In the genomic region with DNA sequence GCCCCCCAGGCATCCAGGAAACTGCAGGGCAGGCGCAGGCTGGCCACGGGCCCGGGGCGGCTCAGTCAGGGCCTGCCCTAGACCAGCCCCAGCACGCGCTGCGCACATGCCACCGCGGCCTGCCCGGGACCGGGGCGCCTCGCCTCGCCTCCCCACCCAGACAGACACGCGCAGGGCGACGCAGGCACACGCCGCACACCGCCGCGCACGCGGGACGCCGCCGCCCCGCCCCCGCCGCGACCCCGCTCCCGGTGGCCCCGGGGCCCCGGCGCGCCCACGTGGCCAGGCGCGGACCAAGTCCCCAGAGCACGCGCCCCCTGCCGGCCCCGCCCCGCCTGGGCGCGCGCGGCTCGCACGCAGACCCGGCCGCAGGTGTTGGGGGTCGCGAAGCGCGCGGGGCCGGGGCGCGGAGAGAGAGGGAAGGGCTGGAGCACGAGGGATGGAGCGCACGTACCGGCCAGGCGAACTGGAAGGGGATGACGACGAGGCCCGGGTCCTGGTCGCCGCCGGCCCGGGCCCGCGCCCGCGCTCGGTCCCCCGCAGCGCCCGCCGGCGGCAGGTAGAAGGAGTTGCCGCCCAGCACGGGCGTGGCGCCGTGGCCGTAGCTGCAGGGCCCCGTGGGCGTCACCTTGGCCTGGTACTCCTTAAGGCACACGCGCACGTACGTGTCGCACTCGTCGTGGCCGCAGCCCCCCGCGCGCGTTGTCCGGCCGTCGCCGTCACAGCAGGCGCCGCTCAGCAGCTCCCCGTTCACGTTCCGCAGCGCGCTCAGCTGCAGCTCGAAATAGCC, we compare ENCODE assay signal across 8 cellular contexts. TPM values are rescaled to one million over a fixed set of nuclear protein-coding genes. Genes with fewer than 3 reads are reported as not detected.
DNase-seq lines count a peak whose midpoint lies in the region; ATAC-seq and TF ChIP-seq lines count a peak whose summit lies in the region.

No MANE protein-coding gene starts in this region.

- TF ChIP-seq CTCF in suprapubic skin (IDR thresholded peaks at IDR 0.05) = peak in 1 of 2 donors; percentile 24

- H3K27me3 ChIP-seq in iPS DF 6.9 (ENCODE audit: control insufficient read depth, insufficient read depth, low read length) (peaks cover 2% of the 10 kb centered on the region; the same call in 1 of the 2 replicates), suprapubic skin (peaks cover 54% of the 10 kb centered on the region)

- ATAC-seq in T-cell (replicated peaks in 1 of 4) (no peak), HG02642 (IDR thresholded peaks at IDR 0.05; ENCODE audit: poor library complexity, unreplicated experiment) (no peak), HG03565 (IDR thresholded peaks at IDR 0.05; ENCODE audit: unreplicated experiment) (no peak)

- no peak overlapping the region for H3K27ac Mint-ChIP-seq in activated CD4-positive, alpha-beta T cell treated with anti-CD3 and anti-CD28 coated beads, Interleukin-2, amount 10 ng/mL, durations not matched to agents 7 days and 5 days
- H3K27ac Mint-ChIP-seq in T-cell = no peak overlapping the region

- H3K36me3 Mint-ChIP-seq in activated CD4-positive, alpha-beta T cell treated with anti-CD3 and anti-CD28 coated beads, Interleukin-2, amount 10 ng/mL, durations not matched to agents 7 days and 5 days (ENCODE audit: low read depth) = no peaks in the 10 kb centered on the region
- no peaks in the 10 kb centered on the region for H3K36me3 Mint-ChIP-seq in T-cell

- H3K9me3 ChIP-seq in iPS DF 6.9 (ENCODE audit: control insufficient read depth, insufficient read depth, low read length) (no peaks in the 10 kb centered on the region), suprapubic skin (no peaks in the 10 kb centered on the region)

- no CpG with 5 or more reads among the region's 116 CpGs for WGBS in iPS DF 6.9 (ENCODE audit: insufficient coverage, insufficient read length)
- 3% methylated on average over 16 of the region's 116 CpGs for WGBS in suprapubic skin

- POLR2A ChIA-PET in activated CD4-positive, alpha-beta T cell treated with anti-CD3 and anti-CD28 coated beads, Interleukin-2, amount 10 ng/mL, durations not matched to agents 7 days and 5 days (lab: Charles Lee) = no interaction called here
- POLR2A ChIA-PET in T-cell (lab: Charles Lee) = no interaction called here

- H3K4me1 ChIP-seq in iPS DF 6.9 (ENCODE audit: control insufficient read depth, insufficient read depth, low read length) = peaks cover 4% of the 10 kb centered on the region
- peaks cover 54% of the 10 kb centered on the region for H3K4me1 ChIP-seq in suprapubic skin

- peak overlapping the region; percentile 49 for H3K4me3 Mint-ChIP-seq in activated CD4-positive, alpha-beta T cell treated with anti-CD3 and anti-CD28 coated beads, Interleukin-2, amount 10 ng/mL, durations not matched to agents 7 days and 5 days
- H3K4me3 Mint-ChIP-seq in T-cell = peak overlapping the region; percentile 31 to 59 (median 52)

- H3K36me3 ChIP-seq in iPS DF 6.9 (ENCODE audit: control insufficient read depth, insufficient read depth, low read length) (no peaks in the 10 kb centered on the region), suprapubic skin (no peaks in the 10 kb centered on the region)

- CTCF ChIA-PET in activated CD4-positive, alpha-beta T cell treated with anti-CD3 and anti-CD28 coated beads, Interleukin-2, amount 10 ng/mL, durations not matched to agents 7 days and 5 days (lab: Charles Lee) = interaction anchor here (1.3 kb wide), 1 partner anchor 8 kb away, joined by 4 read pairs; no protein-coding TSS in a partner anchor
- CTCF ChIA-PET in T-cell (lab: Charles Lee) = no interaction called here

- peaks cover 15% of the 10 kb centered on the region for H3K27me3 Mint-ChIP-seq in activated CD4-positive, alpha-beta T cell treated with anti-CD3 and anti-CD28 coated beads, Interleukin-2, amount 10 ng/mL, durations not matched to agents 7 days and 5 days
- peaks cover 7 to 20% of the 10 kb centered on the region in 2 donors for H3K27me3 Mint-ChIP-seq in T-cell

- no peak for TF ChIP-seq POLR2A in suprapubic skin (IDR thresholded peaks at IDR 0.05)

- H3K4me3 ChIP-seq in iPS DF 6.9 (ENCODE audit: low read length) (peak overlapping the region; percentile 52; the same call in 1 of the 2 replicates), suprapubic skin (peak overlapping the region; percentile 55)

- DNase-seq in activated CD4-positive, alpha-beta T cell treated with anti-CD3 and anti-CD28 coated beads, Interleukin-2, amount 10 ng/mL, durations not matched to agents 7 days and 5 days = no peak
- no peak for DNase-seq in activated CD4-positive, alpha-beta T cell treated with anti-CD3 and anti-CD28 coated beads, Interleukin-2, amount 50 U/mL, for 4 hours
- DNase-seq in T-cell = peak in 1 of 34 experiments; percentile 16
- DNase-seq in iPS DF 6.9 (ENCODE audit: low read depth, low spot score) = no peak
- DNase-seq in suprapubic skin (ENCODE audit: low spot score in 2 of 2) = no peak
- no peak for DNase-seq in middle frontal gyrus (ENCODE audit: extremely low spot score, low spot score)

- H3K4me1 Mint-ChIP-seq in activated CD4-positive, alpha-beta T cell treated with anti-CD3 and anti-CD28 coated beads, Interleukin-2, amount 10 ng/mL, durations not matched to agents 7 days and 5 days = peaks cover 15% of the 10 kb centered on the region
- H3K4me1 Mint-ChIP-seq in T-cell = peaks cover 9 to 21% (median 19%) of the 10 kb centered on the region in 3 donors

- no peak for TF ChIP-seq EP300 in suprapubic skin (IDR thresholded peaks at IDR 0.05)

- no peaks in the 10 kb centered on the region for H3K9me3 Mint-ChIP-seq in activated CD4-positive, alpha-beta T cell treated with anti-CD3 and anti-CD28 coated beads, Interleukin-2, amount 10 ng/mL, durations not matched to agents 7 days and 5 days
- H3K9me3 Mint-ChIP-seq in T-cell = no peaks in the 10 kb centered on the region

- H3K27ac ChIP-seq in iPS DF 6.9 (ENCODE audit: low read length) (no peak overlapping the region), suprapubic skin (peak overlapping the region; percentile 76)

RNA-seq across cellular contexts. Expression of a gene that starts 1.1 kb away (rescaled TPM):
- total RNA-seq in activated CD4-positive, alpha-beta T cell treated with anti-CD3 and anti-CD28 coated beads, Interleukin-2, amount 10 ng/mL, durations not matched to agents 7 days and 5 days = 1 to 10 TPM; 1.5 TPM
- total RNA-seq in T-cell = 1 to 10 TPM in 4 of 5 donors, under 1 TPM in 1; 0.76 to 1.9 (median 1.2) TPM
- 10 to 100 TPM; 47.4 to 75.4 (median 67.2) TPM for total RNA-seq in suprapubic skin

RNA-seq across cellular contexts. Expression of a gene that starts 13.6 kb away (rescaled TPM):
- total RNA-seq in activated CD4-positive, alpha-beta T cell treated with anti-CD3 and anti-CD28 coated beads, Interleukin-2, amount 10 ng/mL, durations not matched to agents 7 days and 5 days = 10 to 100 TPM; 18.3 to 21.4 TPM
- 10 to 100 TPM; 10.0 to 25.5 (median 20.2) TPM for total RNA-seq in T-cell
- 10 to 100 TPM; 14.6 to 22.2 (median 19.8) TPM for total RNA-seq in suprapubic skin

Comparison
In these comparisons a context has a peak if more than half of its experiments do, and no peak if none do; other contexts are left out.
1. RNA of a gene that starts 1.1 kb away (total RNA-seq): 47.4 to 75.4 TPM in suprapubic skin; 1.5 TPM in activated CD4-positive, alpha-beta T cell treated with anti-CD3 and anti-CD28 coated beads, Interleukin-2, amount 10 ng/mL, durations not matched to agents 7 days and 5 days and 0.76 to 1.9 TPM in T-cell; every median in the first group is over 10 times any median in the second.